In the genomic region with DNA sequence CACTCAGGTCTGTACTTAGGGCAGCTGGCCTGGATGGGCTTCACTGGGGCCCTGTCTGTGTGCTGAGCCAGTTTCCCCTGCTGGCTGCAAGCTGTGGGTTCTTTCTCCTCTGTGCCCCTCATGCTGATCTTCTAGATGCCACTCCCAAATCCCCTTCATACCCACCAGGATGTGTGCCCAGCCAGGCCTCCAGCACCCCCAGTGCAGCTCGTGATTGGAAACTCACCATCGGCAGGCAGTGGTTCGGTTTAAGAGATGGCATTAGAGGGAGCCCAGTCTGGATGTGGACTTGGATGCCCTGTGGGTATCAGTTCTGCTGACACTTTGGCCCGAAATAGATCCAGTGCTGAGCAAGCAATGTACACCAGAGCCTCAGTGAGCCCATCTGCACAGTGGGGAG, we compare ENCODE assay signal across 27 cellular contexts. TPM values are rescaled to one million over a fixed set of nuclear protein-coding genes. Genes with fewer than 3 reads are reported as not detected.
"Had no signal": no experiment of that assay in that cellular context is flagged by ENCODE, and none has a peak within 500 bp of the region (broad histone marks: within the 10 kb centered on the region; RNA-seq: fewer than 3 reads in every experiment).

No MANE protein-coding gene starts in this region.

- H3K27ac ChIP-seq: HL-60, KMS-11, RWPE1 had no signal

- H3K9ac ChIP-seq: KMS-11, SK-N-SH had no signal

- H3K9me2 ChIP-seq: SK-N-SH had no signal

- H3K4me2 ChIP-seq: KMS-11, SK-N-SH had no signal

- DNase-seq: Kasumi-1, MM.1S, NCI-H1092 treated with DMSO at 0.1 percent for 48 hours, NCI-H1436, NCI-H187, NCI-H2029, NCI-H2081 treated with DMSO at 0.1 percent for 48 hours, NCI-H2171, NCI-H226, NCI-H446, NCI-H510A, NCI-H524 treated with DMSO at 0.1 percent for 48 hours, NCI-H69, NCI-H774, SHP77, SK-N-SH, SW 1271, T-cell had no signal

- H3K9me3 ChIP-seq: SK-N-SH had no signal

- FAIRE-seq: HTR-8/SVneo, K562, RCC 7860 had no signal

- H3K4me3 ChIP-seq: K562 had no signal

- ATAC-seq: K562, T-cell had no signal

RNA-seq across cellular contexts. Expression of gene TCL1B, which starts 5.9 kb away (rescaled TPM):
- total RNA-seq: K562, M059J, SK-MEL-5 had no signal
- polyA plus RNA-seq: IgD-negative memory B cell, K562, SK-N-SH had no signal

RNA-seq across cellular contexts. Expression of gene TCL1A, which starts 21.8 kb away (rescaled TPM):
- total RNA-seq: K562, M059J, SK-MEL-5 had no signal
- polyA plus RNA-seq: SK-N-SH had no signal
